In the genomic region with DNA sequence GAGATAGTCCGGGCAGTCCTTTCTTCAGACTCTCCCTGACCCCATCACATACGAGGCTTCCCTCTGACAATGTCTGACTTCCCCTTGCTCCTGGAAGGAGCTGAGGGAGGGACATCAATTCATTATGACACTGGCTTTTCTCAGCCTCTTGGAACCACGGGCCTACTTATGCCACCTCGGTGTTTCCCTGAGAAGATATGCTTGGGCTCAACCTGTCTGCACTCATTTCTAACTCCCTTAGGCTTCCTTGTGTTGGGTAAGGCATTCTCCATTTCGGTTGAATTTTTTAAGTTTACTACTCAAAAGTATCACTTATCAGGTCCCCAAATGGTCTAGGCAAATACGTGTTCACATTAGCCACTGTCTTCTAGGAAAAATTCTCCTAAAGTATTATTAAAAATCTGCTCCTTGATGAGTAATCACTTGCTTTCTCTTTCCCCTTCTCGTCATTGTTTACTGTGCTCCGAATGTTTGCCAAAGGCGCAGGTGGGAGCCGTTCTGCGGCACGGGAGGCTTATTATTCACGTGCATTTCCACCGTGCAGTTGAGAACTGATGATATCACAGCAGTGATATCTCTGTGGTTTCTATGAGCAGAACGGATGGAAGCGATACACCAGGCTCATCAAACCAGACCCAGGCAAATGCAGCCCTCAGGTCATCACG, we compare ENCODE assay signal across 8 cellular contexts. TPM values are rescaled to one million over a fixed set of nuclear protein-coding genes. Genes with fewer than 3 reads are reported as not detected.
DNase-seq lines count a peak whose midpoint lies in the region; ATAC-seq and TF ChIP-seq lines count a peak whose summit lies in the region.

No MANE protein-coding gene starts in this region.

- ATAC-seq in GM21529 (IDR thresholded peaks at IDR 0.05; ENCODE audit: unreplicated experiment) (no peak), GM18520 (IDR thresholded peaks at IDR 0.05; ENCODE audit: unreplicated experiment) (no peak)

- no peaks in the 10 kb centered on the region for H3K9me3 ChIP-seq in neural progenitor cell (ENCODE audit: low read depth)

- peaks cover 4% of the 10 kb centered on the region for H3F3A ChIP-seq in neural progenitor cell (ENCODE audit: low read depth)

- peaks cover 4% of the 10 kb centered on the region for H3K4me1 ChIP-seq in neural progenitor cell

- H4K20me1 ChIP-seq in neural progenitor cell (ENCODE audit: low read depth): no peaks in the 10 kb centered on the region

- H3K4me3 Mint-ChIP-seq in neural progenitor cell: no peak overlapping the region

- no peaks in the 10 kb centered on the region for H3K79me2 ChIP-seq in neural progenitor cell (ENCODE audit: low read depth)

- TF ChIP-seq CTCF in C4-2B (conservative IDR thresholded peaks at IDR 0.05) (no peak), neural progenitor cell (IDR thresholded peaks at IDR 0.05) (no peak)

- peaks cover 5% of the 10 kb centered on the region for H3K36me3 Mint-ChIP-seq in neural progenitor cell

- H3K4me1 Mint-ChIP-seq in neural progenitor cell: peaks cover 8% of the 10 kb centered on the region

- DNase-seq in NCI-H510A treated with DMSO at 0.1 percent for 48 hours (lab: John Stamatoyannopoulos, UW) (peak; percentile 86), activated T-cell treated with anti-CD3 and anti-CD28 coated beads for 4 hours (peak; percentile 60), neural progenitor cell (ENCODE audit: low spot score) (no peak), NCI-H2171 (lab: John Stamatoyannopoulos, UW) (no peak), retina (no peak)

- no peak overlapping the region for H3K9ac ChIP-seq in neural progenitor cell

- peaks cover 3% of the 10 kb centered on the region for H3K27me3 Mint-ChIP-seq in neural progenitor cell (ENCODE audit: insufficient read depth, low read depth)

- H3K27ac Mint-ChIP-seq in neural progenitor cell: peak overlapping the region; percentile 91

- H3K36me3 ChIP-seq in neural progenitor cell: no peaks in the 10 kb centered on the region

- no peak overlapping the region for H3K4me3 ChIP-seq in neural progenitor cell

- no peak overlapping the region for H2AFZ ChIP-seq in neural progenitor cell (replicated peaks)

- no peak overlapping the region for H3K4me2 ChIP-seq in neural progenitor cell

- no peaks in the 10 kb centered on the region for H3K27me3 ChIP-seq in neural progenitor cell

- H3K9me3 Mint-ChIP-seq in neural progenitor cell: peaks cover 18% of the 10 kb centered on the region

- peak overlapping the region; percentile 25 for H3K27ac ChIP-seq in C4-2B
- H3K27ac ChIP-seq in neural progenitor cell: no peak overlapping the region

RNA-seq across cellular contexts. Expression of a gene that starts 33.1 kb away (rescaled TPM):
- 87.6 and 96.6 TPM in 2 replicates for total RNA-seq in neural progenitor cell (ENCODE audit: low replicate concordance)

Comparison
In these comparisons a context has a peak if more than half of its experiments do, and no peak if none do; other contexts are left out.
1. DNase-seq: peak in NCI-H510A treated with DMSO at 0.1 percent for 48 hours (single experiment) and activated T-cell treated with anti-CD3 and anti-CD28 coated beads for 4 hours (single experiment); none in neural progenitor cell (single experiment), NCI-H2171 (single experiment) and retina (single experiment).